In the genomic region with DNA sequence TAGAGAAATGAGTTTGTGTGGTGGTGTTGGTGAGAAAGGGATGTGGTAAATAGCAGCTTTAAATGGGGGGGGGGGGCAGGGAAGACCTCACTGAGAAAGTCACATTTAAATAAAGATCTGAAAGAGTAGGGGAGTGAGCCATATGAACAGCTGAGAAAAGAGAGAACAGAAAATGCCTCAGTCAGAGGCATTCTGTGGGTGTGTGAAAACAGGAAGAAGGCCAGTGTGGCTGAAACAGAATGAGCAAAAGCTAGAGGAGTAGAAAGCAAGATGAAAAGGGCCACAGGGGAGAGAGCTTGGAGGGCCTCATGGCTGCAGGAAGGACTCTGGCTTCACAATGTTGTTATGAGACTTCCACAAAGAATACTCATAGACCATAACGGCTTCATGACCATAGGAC, we compare ENCODE assay signal across 9 cellular contexts.
DNase-seq lines count a peak whose midpoint lies in the region; ATAC-seq and TF ChIP-seq lines count a peak whose summit lies in the region.
"Had no signal": no experiment of that assay in that cellular context is flagged by ENCODE, and none has a peak within 500 bp of the region (broad histone marks: within the 10 kb centered on the region; RNA-seq: fewer than 3 reads in every experiment).

No MANE protein-coding gene starts in this region.

- peak; percentile 100 for ATAC-seq in HG02678 (IDR thresholded peaks at IDR 0.05; ENCODE audit: unreplicated experiment)
- peak; percentile 100 for ATAC-seq in HG03521 (IDR thresholded peaks at IDR 0.05; ENCODE audit: unreplicated experiment)
- ATAC-seq in Right ventricle myocardium superior (ENCODE audit: poor library complexity) = no peak

- H3K79me2 ChIP-seq in smooth muscle cell (ENCODE audit: low read depth) = no peaks in the 10 kb centered on the region

- H3K9me3 ChIP-seq in smooth muscle cell (replicated peaks; ENCODE audit: low read depth) = no peaks in the 10 kb centered on the region

- TF ChIP-seq CTCF in smooth muscle cell (IDR thresholded peaks at IDR 0.05; ENCODE audit: borderline replicate concordance, insufficient read depth, poor library complexity, severe bottlenecking) = no peak

- H3K4me2 ChIP-seq in smooth muscle cell = no peak overlapping the region

- no peak overlapping the region for H3K4me3 ChIP-seq in smooth muscle cell

- no peaks in the 10 kb centered on the region for H3F3A ChIP-seq in smooth muscle cell (ENCODE audit: low read depth)

- peak overlapping the region; percentile 50 for H2AFZ ChIP-seq in smooth muscle cell (ENCODE audit: low read depth)

- 89% methylated on average over 1 of the region's 1 CpG for WGBS in smooth muscle cell (ENCODE audit: low lambda C conversion rate)

- no peaks in the 10 kb centered on the region for H3K36me3 ChIP-seq in smooth muscle cell (ENCODE audit: low read depth)

- H3K9ac ChIP-seq in smooth muscle cell (ENCODE audit: low read depth) = no peak overlapping the region

- H3K4me1 ChIP-seq in smooth muscle cell (ENCODE audit: low read depth) = no peaks in the 10 kb centered on the region

- H3K27me3 ChIP-seq in smooth muscle cell (ENCODE audit: low read depth) = no peaks in the 10 kb centered on the region

- H3K27ac ChIP-seq in smooth muscle cell (ENCODE audit: low read depth) = peak overlapping the region; percentile 10

- DNase-seq in SKM-1 treated with dmso at 0.1 percent for 144 hours (lab: John Stamatoyannopoulos, UW; ENCODE audit: unreplicated experiment) (peak; percentile 10), SKM-1 (lab: John Stamatoyannopoulos, UW; ENCODE audit: unreplicated experiment) (no peak), smooth muscle cell (lab: John Stamatoyannopoulos, UW; ENCODE audit: unreplicated experiment) (no peak), Right ventricle myocardium superior (no peak), NCI-H1092 (lab: John Stamatoyannopoulos, UW) (no peak), HT-29 (ENCODE audit: low spot score) (no peak)
- DNase-seq: NCI-H82 had no signal

- no peaks in the 10 kb centered on the region for H4K20me1 ChIP-seq in smooth muscle cell (ENCODE audit: low read depth)

- intact Hi-C loops in Right ventricle myocardium superior (cut with DNase I) = no loop called here
